ENCODE assay signal across 1 cellular context in the genomic region with DNA sequence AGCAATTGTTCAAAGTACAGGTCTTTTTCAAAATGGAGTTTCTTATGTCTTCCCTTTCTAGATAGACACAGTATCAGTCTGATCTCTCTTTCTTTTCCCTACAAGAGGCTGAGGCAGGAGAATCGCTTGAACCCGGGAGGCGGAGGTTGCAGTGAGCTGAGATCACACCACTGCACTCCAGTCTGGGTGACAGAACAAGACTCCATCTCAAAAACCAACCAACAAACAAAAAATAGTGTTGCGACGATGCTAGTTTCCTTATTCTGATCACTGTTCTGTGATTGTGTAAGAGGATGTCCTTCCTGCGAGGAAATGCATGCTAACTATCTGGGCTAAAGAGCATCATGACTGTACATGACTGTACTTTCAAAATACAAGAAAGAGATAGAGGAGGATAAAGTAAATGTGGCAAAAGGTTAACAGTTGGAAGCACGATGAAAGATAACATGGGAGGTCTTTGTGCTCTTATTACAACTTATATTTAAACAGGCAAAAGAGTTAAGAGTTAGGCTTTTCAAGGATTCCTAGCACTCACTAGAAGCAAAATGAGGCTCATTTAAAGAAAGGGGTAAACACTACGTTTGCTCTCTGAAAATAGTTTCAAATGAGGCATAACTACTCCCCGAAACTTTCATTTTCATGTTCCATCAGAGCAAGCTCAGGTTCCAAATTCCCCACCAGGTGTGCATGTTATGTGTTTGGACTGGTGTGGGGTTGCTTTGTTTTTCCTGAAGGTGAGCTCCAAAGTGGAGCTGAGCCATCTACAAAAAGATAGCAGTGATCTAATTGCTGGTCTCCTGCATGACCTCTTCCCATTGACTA.
TF ChIP-seq lines count a peak whose summit lies in the region.

No MANE protein-coding gene starts in this region.

TF ChIP-seq in HepG2, 621 proteins besides CTCF, POLR2A, EP300 and RAD21 (continued from another document and continues in another):
- TF ChIP-seq, protein P1, sequence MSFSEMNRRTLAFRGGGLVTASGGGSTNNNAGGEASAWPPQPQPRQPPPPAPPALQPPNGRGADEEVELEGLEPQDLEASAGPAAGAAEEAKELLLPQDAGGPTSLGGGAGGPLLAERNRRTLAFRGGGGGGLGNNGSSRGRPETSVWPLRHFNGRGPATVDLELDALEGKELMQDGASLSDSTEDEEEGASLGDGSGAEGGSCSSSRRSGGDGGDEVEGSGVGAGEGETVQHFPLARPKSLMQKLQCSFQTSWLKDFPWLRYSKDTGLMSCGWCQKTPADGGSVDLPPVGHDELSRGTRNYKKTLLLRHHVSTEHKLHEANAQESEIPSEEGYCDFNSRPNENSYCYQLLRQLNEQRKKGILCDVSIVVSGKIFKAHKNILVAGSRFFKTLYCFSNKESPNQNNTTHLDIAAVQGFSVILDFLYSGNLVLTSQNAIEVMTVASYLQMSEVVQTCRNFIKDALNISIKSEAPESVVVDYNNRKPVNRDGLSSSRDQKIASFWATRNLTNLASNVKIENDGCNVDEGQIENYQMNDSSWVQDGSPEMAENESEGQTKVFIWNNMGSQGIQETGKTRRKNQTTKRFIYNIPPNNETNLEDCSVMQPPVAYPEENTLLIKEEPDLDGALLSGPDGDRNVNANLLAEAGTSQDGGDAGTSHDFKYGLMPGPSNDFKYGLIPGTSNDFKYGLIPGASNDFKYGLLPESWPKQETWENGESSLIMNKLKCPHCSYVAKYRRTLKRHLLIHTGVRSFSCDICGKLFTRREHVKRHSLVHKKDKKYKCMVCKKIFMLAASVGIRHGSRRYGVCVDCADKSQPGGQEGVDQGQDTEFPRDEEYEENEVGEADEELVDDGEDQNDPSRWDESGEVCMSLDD (CRISPR knock-in tag; IDR thresholded peaks at IDR 0.05; ENCODE audit: borderline replicate concordance) = no peak
- TF ChIP-seq, protein P2, sequence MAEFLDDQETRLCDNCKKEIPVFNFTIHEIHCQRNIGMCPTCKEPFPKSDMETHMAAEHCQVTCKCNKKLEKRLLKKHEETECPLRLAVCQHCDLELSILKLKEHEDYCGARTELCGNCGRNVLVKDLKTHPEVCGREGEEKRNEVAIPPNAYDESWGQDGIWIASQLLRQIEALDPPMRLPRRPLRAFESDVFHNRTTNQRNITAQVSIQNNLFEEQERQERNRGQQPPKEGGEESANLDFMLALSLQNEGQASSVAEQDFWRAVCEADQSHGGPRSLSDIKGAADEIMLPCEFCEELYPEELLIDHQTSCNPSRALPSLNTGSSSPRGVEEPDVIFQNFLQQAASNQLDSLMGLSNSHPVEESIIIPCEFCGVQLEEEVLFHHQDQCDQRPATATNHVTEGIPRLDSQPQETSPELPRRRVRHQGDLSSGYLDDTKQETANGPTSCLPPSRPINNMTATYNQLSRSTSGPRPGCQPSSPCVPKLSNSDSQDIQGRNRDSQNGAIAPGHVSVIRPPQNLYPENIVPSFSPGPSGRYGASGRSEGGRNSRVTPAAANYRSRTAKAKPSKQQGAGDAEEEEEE (CRISPR knock-in tag; IDR thresholded peaks at IDR 0.05; ENCODE audit: borderline replicate concordance) = no peak
- TF ChIP-seq, protein P3, sequence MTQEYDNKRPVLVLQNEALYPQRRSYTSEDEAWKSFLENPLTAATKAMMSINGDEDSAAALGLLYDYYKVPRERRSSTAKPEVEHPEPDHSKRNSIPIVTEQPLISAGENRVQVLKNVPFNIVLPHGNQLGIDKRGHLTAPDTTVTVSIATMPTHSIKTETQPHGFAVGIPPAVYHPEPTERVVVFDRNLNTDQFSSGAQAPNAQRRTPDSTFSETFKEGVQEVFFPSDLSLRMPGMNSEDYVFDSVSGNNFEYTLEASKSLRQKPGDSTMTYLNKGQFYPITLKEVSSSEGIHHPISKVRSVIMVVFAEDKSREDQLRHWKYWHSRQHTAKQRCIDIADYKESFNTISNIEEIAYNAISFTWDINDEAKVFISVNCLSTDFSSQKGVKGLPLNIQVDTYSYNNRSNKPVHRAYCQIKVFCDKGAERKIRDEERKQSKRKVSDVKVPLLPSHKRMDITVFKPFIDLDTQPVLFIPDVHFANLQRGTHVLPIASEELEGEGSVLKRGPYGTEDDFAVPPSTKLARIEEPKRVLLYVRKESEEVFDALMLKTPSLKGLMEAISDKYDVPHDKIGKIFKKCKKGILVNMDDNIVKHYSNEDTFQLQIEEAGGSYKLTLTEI (CRISPR knock-in tag; conservative IDR thresholded peaks at IDR 0.05) = no peak
- TF ChIP-seq MAF1 (CRISPR knock-in tag; IDR thresholded peaks at IDR 0.05; ENCODE audit: borderline replicate concordance) (no peak), MTA1 (CRISPR knock-in tag; IDR thresholded peaks at IDR 0.05; ENCODE audit: borderline replicate concordance) (no peak), EHMT2 (IDR thresholded peaks at IDR 0.05; ENCODE audit: borderline replicate concordance, low read depth, low read length) (no peak), ZNF331 (CRISPR knock-in tag; IDR thresholded peaks at IDR 0.05) (0 out of 2 replicates have a peak, but pooled peaks have one; percentile 18), ZEB1 (IDR thresholded peaks at IDR 0.05; ENCODE audit: insufficient replicate concordance, low read depth) (no peak), ZNF160 (CRISPR knock-in tag; IDR thresholded peaks at IDR 0.05) (no peak), GABPA (IDR thresholded peaks at IDR 0.05; ENCODE audit: low read depth, low read length) (no peak), GABPA (CRISPR knock-in tag; IDR thresholded peaks at IDR 0.05; ENCODE audit: low read depth) (no peak), ZNF543 (CRISPR knock-in tag; IDR thresholded peaks at IDR 0.05) (no peak), NFE2L1 (CRISPR knock-in tag; IDR thresholded peaks at IDR 0.05; ENCODE audit: borderline replicate concordance) (no peak), ZNF274 (CRISPR knock-in tag; IDR thresholded peaks at IDR 0.05) (no peak), ZNF839 (CRISPR knock-in tag; IDR thresholded peaks at IDR 0.05; ENCODE audit: borderline replicate concordance) (no peak), HOXA7 (CRISPR knock-in tag; IDR thresholded peaks at IDR 0.05) (no peak), RBM22 (optimal IDR thresholded peaks at IDR 0.05; ENCODE audit: low read length) (no peak), SCMH1 (CRISPR knock-in tag; IDR thresholded peaks at IDR 0.05; ENCODE audit: borderline replicate concordance) (no peak), FOXJ3 (CRISPR knock-in tag; IDR thresholded peaks at IDR 0.05; ENCODE audit: borderline replicate concordance) (no peak; the same call in 1 of the 2 replicates), HDAC2 (CRISPR knock-in tag; IDR thresholded peaks at IDR 0.05) (peak; percentile 87), NR2F6 (IDR thresholded peaks at IDR 0.05) (peak; percentile 38), NR2F6 (CRISPR knock-in tag; IDR thresholded peaks at IDR 0.05) (peak; percentile 54), ZNF10 (CRISPR knock-in tag; IDR thresholded peaks at IDR 0.05; ENCODE audit: borderline replicate concordance, low read depth) (no peak), SYNCRIP (IDR thresholded peaks at IDR 0.05; ENCODE audit: insufficient read depth, low read depth, low read length) (no peak), NR2F2 (IDR thresholded peaks at IDR 0.05; ENCODE audit: borderline replicate concordance, low read depth) (no peak)
- TF ChIP-seq, protein P4, sequence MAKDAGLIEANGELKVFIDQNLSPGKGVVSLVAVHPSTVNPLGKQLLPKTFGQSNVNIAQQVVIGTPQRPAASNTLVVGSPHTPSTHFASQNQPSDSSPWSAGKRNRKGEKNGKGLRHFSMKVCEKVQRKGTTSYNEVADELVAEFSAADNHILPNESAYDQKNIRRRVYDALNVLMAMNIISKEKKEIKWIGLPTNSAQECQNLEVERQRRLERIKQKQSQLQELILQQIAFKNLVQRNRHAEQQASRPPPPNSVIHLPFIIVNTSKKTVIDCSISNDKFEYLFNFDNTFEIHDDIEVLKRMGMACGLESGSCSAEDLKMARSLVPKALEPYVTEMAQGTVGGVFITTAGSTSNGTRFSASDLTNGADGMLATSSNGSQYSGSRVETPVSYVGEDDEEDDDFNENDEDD (CRISPR knock-in tag; IDR thresholded peaks at IDR 0.05; ENCODE audit: borderline replicate concordance) = no peak
- TF ChIP-seq, protein P5, sequence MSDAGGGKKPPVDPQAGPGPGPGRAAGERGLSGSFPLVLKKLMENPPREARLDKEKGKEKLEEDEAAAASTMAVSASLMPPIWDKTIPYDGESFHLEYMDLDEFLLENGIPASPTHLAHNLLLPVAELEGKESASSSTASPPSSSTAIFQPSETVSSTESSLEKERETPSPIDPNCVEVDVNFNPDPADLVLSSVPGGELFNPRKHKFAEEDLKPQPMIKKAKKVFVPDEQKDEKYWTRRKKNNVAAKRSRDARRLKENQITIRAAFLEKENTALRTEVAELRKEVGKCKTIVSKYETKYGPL (CRISPR knock-in tag; IDR thresholded peaks at IDR 0.05) = peak; percentile 79; the same call in 1 of the 2 replicates
- TF ChIP-seq, protein P6, sequence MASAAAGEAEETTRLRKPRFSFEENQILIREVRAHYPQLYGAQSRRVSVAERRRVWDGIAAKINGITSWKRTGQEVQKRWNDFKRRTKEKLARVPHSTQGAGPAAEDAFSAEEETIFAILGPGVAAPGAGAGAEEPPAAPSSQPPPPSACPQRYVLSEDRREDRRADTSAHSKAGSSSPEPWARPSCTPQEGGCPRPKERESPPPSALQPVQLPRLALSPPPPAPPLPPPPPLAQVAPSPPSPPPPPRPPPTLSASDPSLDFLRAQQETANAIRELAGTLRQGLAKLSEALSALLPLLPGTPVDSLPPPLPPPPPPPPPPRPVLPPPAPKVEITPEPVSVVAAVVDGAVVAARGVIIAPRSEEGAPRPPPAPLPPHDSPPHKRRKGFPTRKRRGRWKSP (CRISPR knock-in tag; IDR thresholded peaks at IDR 0.05) = no peak
- TF ChIP-seq, protein P7, sequence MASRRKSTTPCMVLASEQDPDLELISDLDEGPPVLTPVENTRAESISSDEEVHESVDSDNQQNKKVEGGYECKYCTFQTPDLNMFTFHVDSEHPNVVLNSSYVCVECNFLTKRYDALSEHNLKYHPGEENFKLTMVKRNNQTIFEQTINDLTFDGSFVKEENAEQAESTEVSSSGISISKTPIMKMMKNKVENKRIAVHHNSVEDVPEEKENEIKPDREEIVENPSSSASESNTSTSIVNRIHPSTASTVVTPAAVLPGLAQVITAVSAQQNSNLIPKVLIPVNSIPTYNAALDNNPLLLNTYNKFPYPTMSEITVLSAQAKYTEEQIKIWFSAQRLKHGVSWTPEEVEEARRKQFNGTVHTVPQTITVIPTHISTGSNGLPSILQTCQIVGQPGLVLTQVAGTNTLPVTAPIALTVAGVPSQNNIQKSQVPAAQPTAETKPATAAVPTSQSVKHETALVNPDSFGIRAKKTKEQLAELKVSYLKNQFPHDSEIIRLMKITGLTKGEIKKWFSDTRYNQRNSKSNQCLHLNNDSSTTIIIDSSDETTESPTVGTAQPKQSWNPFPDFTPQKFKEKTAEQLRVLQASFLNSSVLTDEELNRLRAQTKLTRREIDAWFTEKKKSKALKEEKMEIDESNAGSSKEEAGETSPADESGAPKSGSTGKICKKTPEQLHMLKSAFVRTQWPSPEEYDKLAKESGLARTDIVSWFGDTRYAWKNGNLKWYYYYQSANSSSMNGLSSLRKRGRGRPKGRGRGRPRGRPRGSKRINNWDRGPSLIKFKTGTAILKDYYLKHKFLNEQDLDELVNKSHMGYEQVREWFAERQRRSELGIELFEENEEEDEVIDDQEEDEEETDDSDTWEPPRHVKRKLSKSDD (CRISPR knock-in tag; IDR thresholded peaks at IDR 0.05; ENCODE audit: low read depth) = no peak
- TF ChIP-seq, protein P8, sequence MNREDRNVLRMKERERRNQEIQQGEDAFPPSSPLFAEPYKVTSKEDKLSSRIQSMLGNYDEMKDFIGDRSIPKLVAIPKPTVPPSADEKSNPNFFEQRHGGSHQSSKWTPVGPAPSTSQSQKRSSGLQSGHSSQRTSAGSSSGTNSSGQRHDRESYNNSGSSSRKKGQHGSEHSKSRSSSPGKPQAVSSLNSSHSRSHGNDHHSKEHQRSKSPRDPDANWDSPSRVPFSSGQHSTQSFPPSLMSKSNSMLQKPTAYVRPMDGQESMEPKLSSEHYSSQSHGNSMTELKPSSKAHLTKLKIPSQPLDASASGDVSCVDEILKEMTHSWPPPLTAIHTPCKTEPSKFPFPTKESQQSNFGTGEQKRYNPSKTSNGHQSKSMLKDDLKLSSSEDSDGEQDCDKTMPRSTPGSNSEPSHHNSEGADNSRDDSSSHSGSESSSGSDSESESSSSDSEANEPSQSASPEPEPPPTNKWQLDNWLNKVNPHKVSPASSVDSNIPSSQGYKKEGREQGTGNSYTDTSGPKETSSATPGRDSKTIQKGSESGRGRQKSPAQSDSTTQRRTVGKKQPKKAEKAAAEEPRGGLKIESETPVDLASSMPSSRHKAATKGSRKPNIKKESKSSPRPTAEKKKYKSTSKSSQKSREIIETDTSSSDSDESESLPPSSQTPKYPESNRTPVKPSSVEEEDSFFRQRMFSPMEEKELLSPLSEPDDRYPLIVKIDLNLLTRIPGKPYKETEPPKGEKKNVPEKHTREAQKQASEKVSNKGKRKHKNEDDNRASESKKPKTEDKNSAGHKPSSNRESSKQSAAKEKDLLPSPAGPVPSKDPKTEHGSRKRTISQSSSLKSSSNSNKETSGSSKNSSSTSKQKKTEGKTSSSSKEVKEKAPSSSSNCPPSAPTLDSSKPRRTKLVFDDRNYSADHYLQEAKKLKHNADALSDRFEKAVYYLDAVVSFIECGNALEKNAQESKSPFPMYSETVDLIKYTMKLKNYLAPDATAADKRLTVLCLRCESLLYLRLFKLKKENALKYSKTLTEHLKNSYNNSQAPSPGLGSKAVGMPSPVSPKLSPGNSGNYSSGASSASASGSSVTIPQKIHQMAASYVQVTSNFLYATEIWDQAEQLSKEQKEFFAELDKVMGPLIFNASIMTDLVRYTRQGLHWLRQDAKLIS (CRISPR knock-in tag; IDR thresholded peaks at IDR 0.05) = no peak
- TF ChIP-seq, protein P9, sequence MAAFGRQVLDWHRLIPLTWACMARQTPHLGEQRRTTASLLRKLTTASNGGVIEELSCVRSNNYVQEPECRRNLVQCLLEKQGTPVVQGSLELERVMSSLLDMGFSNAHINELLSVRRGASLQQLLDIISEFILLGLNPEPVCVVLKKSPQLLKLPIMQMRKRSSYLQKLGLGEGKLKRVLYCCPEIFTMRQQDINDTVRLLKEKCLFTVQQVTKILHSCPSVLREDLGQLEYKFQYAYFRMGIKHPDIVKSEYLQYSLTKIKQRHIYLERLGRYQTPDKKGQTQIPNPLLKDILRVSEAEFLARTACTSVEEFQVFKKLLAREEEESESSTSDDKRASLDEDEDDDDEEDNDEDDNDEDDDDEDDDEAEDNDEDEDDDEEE (CRISPR knock-in tag; IDR thresholded peaks at IDR 0.05) = no peak
- TF ChIP-seq, protein P10, sequence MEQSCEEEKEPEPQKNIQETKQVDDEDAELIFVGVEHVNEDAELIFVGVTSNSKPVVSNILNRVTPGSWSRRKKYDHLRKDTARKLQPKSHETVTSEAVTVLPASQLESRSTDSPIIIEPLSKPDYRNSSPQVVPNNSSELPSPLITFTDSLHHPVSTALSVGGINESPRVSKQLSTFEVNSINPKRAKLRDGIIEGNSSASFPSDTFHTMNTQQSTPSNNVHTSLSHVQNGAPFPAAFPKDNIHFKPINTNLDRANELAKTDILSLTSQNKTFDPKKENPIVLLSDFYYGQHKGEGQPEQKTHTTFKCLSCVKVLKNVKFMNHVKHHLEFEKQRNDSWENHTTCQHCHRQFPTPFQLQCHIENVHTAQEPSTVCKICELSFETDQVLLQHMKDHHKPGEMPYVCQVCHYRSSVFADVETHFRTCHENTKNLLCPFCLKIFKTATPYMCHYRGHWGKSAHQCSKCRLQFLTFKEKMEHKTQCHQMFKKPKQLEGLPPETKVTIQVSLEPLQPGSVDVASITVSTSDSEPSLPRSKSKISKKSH (CRISPR knock-in tag; IDR thresholded peaks at IDR 0.05; ENCODE audit: borderline replicate concordance) = no peak
- TF ChIP-seq, protein P11, sequence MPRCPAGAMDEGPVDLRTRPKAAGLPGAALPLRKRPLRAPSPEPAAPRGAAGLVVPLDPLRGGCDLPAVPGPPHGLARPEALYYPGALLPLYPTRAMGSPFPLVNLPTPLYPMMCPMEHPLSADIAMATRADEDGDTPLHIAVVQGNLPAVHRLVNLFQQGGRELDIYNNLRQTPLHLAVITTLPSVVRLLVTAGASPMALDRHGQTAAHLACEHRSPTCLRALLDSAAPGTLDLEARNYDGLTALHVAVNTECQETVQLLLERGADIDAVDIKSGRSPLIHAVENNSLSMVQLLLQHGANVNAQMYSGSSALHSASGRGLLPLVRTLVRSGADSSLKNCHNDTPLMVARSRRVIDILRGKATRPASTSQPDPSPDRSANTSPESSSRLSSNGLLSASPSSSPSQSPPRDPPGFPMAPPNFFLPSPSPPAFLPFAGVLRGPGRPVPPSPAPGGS (CRISPR knock-in tag; IDR thresholded peaks at IDR 0.05) = no peak
